23 cellular contexts compared by ENCODE assay signal in genomic region chr11:23455291-23455864, GRCh38.
DNase-seq lines count a peak whose midpoint lies in the region; ATAC-seq, FAIRE-seq and TF ChIP-seq lines count a peak whose summit lies in the region.
"Had no signal": no experiment of that assay in that cellular context is flagged by ENCODE, and none has a peak within 500 bp of the region (broad histone marks: within the 10 kb centered on the region; RNA-seq: fewer than 3 reads in every experiment).

No MANE protein-coding gene starts in this region.

- H3K9me3 Mint-ChIP-seq in brain (peaks cover 0 to 5% (median 2%) of the 10 kb centered on the region in 5 experiments), neural crest cell (no peaks in the 10 kb centered on the region)

- FAIRE-seq in GM12891 (lab: Jason Lieb, UNC), result no peak
- FAIRE-seq: A204.1, D721Med had no signal

- peak overlapping the region; percentile 46; the same call in 1 of the 2 replicates for H2AFZ ChIP-seq in DND-41 (ENCODE audit: low read depth, low read length)

- H3K9ac ChIP-seq in DND-41 (ENCODE audit: low read depth, low read length), result no peak overlapping the region

- H3K27ac Mint-ChIP-seq in brain, result no peak overlapping the region
- peak overlapping the region; percentile 67 for H3K27ac Mint-ChIP-seq in neural crest cell (ENCODE audit: unreplicated experiment)
- no peak overlapping the region for H3K27ac Mint-ChIP-seq in T-helper 17 cell

- H3K4me1 Mint-ChIP-seq in brain (peaks cover 11% of the 10 kb centered on the region), neural crest cell (peaks cover 22% of the 10 kb centered on the region), T-helper 17 cell (no peaks in the 10 kb centered on the region)

- H3K36me3 ChIP-seq in DND-41 (ENCODE audit: insufficient read depth, low read length) (no peaks in the 10 kb centered on the region), adrenal gland (replicated peaks in 1 of 2) (no peaks in the 10 kb centered on the region)

- H3K4me1 ChIP-seq in DND-41 (ENCODE audit: insufficient read depth, low read length) (no peaks in the 10 kb centered on the region), adrenal gland (replicated peaks in 1 of 2) (no peaks in the 10 kb centered on the region)

- DNase-seq in DND-41, result no peak
- peak; percentile 41 for DNase-seq in NCI-H2227 treated with DMSO at 0.1 percent for 48 hours (lab: John Stamatoyannopoulos, UW)
- no peak for DNase-seq in neural crest cell (ENCODE audit: low read depth, low spot score)
- no peak for DNase-seq in T-helper 17 cell
- no peak for DNase-seq in GM12891 (ENCODE audit: insufficient read length, low spot score)
- no peak for DNase-seq in adrenal gland
- DNase-seq: DMS53, EL, H9, KBM-7, NCI-H1092, NCI-H1436, NCI-H187 treated with DMSO at 0.1 percent for 48 hours, NCI-H2107, NCI-H510A, NCI-H748 treated with DMSO at 0.1 percent for 48 hours, PC-3, Right ventricle myocardium superior, SW 1271 had no signal

- no peak for TF ChIP-seq CTCF in DND-41 (IDR thresholded peaks at IDR 0.05; ENCODE audit: borderline replicate concordance, extremely low read depth, low read length, poor library complexity, severe bottlenecking)
- no peak for TF ChIP-seq CTCF in brain (conservative IDR thresholded peaks at IDR 0.05)
- no peak for TF ChIP-seq CTCF in neural crest cell (conservative IDR thresholded peaks at IDR 0.05)
- no peak for TF ChIP-seq CTCF in adrenal gland (IDR thresholded peaks at IDR 0.05)

- no peak overlapping the region for H3K4me3 ChIP-seq in DND-41 (ENCODE audit: low read depth in 1 of 2, low read length in 2 of 2)
- H3K4me3 ChIP-seq in adrenal gland, result peak overlapping the region in 1 of 4 donors; percentile 4

- ATAC-seq in DND-41 (ENCODE audit: insufficient read depth, low read depth) (no peak), T-helper 17 cell (no peak)

- 16 to 43% (median 37%) methylated on average over 3 of the region's 3 CpGs for WGBS in adrenal gland, 4 donors

- no peaks in the 10 kb centered on the region for H3K79me2 ChIP-seq in DND-41 (ENCODE audit: insufficient read depth, low read length)

- H3K9me3 ChIP-seq in DND-41 (ENCODE audit: insufficient read depth, low read length, severe bottlenecking) (no peaks in the 10 kb centered on the region), T-helper 17 cell (ENCODE audit: control insufficient read depth, low read length, poor library complexity, severe bottlenecking) (no peaks in the 10 kb centered on the region), adrenal gland (replicated peaks in 1 of 3) (no peaks in the 10 kb centered on the region)

- intact Hi-C loops in adrenal gland (cut with DNase I), result no loop called here

- no peak for TF ChIP-seq POLR2A in GM12891 (IDR thresholded peaks at IDR 0.05; ENCODE audit: low read depth, low read length)
- no peak for TF ChIP-seq POLR2A in adrenal gland (IDR thresholded peaks at IDR 0.05)

- H3K27me3 Mint-ChIP-seq in brain (peaks cover 7% of the 10 kb centered on the region), neural crest cell (ENCODE audit: low read depth) (no peaks in the 10 kb centered on the region), T-helper 17 cell (no peaks in the 10 kb centered on the region)

- peak overlapping the region in 3 of 5 experiments; percentile 12 to 37 (median 30) for H3K4me3 Mint-ChIP-seq in brain
- no peak overlapping the region for H3K4me3 Mint-ChIP-seq in neural crest cell
- H3K4me3 Mint-ChIP-seq in T-helper 17 cell, result no peak overlapping the region
- H3K4me3 Mint-ChIP-seq: H9 had no signal

- H3K27ac ChIP-seq in DND-41 (ENCODE audit: low read length), result no peak overlapping the region
- H3K27ac ChIP-seq in adrenal gland, result no peak overlapping the region
- H3K27ac ChIP-seq: C4-2B had no signal

- H3K27me3 ChIP-seq in DND-41 (ENCODE audit: insufficient read depth, low read length, poor library complexity), result no peaks in the 10 kb centered on the region
- H3K27me3 ChIP-seq in adrenal gland, result no peaks in the 10 kb centered on the region

- H3K4me2 ChIP-seq in DND-41 (ENCODE audit: insufficient read depth, low read length), result no peak overlapping the region

- H3K36me3 Mint-ChIP-seq in brain, result no peaks in the 10 kb centered on the region
- H3K36me3 Mint-ChIP-seq in neural crest cell (ENCODE audit: low read depth), result no peaks in the 10 kb centered on the region
- H3K36me3 Mint-ChIP-seq in T-helper 17 cell (ENCODE audit: low read depth), result no peaks in the 10 kb centered on the region

- no peaks in the 10 kb centered on the region for H4K20me1 ChIP-seq in DND-41 (ENCODE audit: insufficient read depth, low read length)

TF ChIP-seq in GM12891, 5 proteins besides CTCF, POLR2A, EP300 and RAD21:
- TF ChIP-seq POU2F2 (IDR thresholded peaks at IDR 0.05; ENCODE audit: low read depth, low read length) (no peak), SPI1 (IDR thresholded peaks at IDR 0.05; ENCODE audit: low read depth, low read length) (no peak), TAF1 (IDR thresholded peaks at IDR 0.05; ENCODE audit: low read depth, low read length) (no peak), PAX5 (IDR thresholded peaks at IDR 0.05; ENCODE audit: insufficient read depth, low read length, severe bottlenecking) (no peak), POLR2AphosphoS5 (IDR thresholded peaks at IDR 0.05; ENCODE audit: low read depth, low read length) (no peak)

Comparison
In these comparisons a context has a peak if more than half of its experiments do, and no peak if none do; other contexts are left out.
1. H3K4me3 Mint-ChIP-seq: peak in brain (3 of 5); none in neural crest cell (single experiment) and T-helper 17 cell (single experiment).